Comparison of ENCODE assay signal across 1 cellular context in the genomic region with DNA sequence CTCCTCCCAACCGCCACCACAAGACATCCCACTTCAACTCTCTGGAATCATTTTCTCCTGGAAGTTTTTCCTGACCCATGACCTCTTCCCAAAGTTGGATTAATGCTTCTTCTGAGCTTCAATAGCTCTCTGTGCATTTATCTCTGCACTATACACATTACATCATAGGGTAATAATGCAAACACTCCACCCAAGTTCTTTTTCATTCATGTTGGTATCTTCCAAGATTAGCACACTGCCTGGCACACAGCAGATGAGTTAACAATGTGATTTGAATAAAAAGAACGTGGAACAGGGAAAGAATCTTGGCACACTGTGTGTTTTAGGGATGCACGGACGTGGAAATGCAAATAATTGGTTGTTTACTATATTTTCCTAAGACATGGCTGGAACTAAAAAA.
TF ChIP-seq lines count a peak whose summit lies in the region.

No MANE protein-coding gene starts in this region.

TF ChIP-seq in GM23338, 12 proteins besides CTCF, POLR2A, EP300 and RAD21 (continued from another document):
- TF ChIP-seq, protein P1, sequence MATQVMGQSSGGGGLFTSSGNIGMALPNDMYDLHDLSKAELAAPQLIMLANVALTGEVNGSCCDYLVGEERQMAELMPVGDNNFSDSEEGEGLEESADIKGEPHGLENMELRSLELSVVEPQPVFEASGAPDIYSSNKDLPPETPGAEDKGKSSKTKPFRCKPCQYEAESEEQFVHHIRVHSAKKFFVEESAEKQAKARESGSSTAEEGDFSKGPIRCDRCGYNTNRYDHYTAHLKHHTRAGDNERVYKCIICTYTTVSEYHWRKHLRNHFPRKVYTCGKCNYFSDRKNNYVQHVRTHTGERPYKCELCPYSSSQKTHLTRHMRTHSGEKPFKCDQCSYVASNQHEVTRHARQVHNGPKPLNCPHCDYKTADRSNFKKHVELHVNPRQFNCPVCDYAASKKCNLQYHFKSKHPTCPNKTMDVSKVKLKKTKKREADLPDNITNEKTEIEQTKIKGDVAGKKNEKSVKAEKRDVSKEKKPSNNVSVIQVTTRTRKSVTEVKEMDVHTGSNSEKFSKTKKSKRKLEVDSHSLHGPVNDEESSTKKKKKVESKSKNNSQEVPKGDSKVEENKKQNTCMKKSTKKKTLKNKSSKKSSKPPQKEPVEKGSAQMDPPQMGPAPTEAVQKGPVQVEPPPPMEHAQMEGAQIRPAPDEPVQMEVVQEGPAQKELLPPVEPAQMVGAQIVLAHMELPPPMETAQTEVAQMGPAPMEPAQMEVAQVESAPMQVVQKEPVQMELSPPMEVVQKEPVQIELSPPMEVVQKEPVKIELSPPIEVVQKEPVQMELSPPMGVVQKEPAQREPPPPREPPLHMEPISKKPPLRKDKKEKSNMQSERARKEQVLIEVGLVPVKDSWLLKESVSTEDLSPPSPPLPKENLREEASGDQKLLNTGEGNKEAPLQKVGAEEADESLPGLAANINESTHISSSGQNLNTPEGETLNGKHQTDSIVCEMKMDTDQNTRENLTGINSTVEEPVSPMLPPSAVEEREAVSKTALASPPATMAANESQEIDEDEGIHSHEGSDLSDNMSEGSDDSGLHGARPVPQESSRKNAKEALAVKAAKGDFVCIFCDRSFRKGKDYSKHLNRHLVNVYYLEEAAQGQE (IDR thresholded peaks at IDR 0.05; ENCODE audit: unreplicated experiment) = no peak
- TF ChIP-seq, protein P2, sequence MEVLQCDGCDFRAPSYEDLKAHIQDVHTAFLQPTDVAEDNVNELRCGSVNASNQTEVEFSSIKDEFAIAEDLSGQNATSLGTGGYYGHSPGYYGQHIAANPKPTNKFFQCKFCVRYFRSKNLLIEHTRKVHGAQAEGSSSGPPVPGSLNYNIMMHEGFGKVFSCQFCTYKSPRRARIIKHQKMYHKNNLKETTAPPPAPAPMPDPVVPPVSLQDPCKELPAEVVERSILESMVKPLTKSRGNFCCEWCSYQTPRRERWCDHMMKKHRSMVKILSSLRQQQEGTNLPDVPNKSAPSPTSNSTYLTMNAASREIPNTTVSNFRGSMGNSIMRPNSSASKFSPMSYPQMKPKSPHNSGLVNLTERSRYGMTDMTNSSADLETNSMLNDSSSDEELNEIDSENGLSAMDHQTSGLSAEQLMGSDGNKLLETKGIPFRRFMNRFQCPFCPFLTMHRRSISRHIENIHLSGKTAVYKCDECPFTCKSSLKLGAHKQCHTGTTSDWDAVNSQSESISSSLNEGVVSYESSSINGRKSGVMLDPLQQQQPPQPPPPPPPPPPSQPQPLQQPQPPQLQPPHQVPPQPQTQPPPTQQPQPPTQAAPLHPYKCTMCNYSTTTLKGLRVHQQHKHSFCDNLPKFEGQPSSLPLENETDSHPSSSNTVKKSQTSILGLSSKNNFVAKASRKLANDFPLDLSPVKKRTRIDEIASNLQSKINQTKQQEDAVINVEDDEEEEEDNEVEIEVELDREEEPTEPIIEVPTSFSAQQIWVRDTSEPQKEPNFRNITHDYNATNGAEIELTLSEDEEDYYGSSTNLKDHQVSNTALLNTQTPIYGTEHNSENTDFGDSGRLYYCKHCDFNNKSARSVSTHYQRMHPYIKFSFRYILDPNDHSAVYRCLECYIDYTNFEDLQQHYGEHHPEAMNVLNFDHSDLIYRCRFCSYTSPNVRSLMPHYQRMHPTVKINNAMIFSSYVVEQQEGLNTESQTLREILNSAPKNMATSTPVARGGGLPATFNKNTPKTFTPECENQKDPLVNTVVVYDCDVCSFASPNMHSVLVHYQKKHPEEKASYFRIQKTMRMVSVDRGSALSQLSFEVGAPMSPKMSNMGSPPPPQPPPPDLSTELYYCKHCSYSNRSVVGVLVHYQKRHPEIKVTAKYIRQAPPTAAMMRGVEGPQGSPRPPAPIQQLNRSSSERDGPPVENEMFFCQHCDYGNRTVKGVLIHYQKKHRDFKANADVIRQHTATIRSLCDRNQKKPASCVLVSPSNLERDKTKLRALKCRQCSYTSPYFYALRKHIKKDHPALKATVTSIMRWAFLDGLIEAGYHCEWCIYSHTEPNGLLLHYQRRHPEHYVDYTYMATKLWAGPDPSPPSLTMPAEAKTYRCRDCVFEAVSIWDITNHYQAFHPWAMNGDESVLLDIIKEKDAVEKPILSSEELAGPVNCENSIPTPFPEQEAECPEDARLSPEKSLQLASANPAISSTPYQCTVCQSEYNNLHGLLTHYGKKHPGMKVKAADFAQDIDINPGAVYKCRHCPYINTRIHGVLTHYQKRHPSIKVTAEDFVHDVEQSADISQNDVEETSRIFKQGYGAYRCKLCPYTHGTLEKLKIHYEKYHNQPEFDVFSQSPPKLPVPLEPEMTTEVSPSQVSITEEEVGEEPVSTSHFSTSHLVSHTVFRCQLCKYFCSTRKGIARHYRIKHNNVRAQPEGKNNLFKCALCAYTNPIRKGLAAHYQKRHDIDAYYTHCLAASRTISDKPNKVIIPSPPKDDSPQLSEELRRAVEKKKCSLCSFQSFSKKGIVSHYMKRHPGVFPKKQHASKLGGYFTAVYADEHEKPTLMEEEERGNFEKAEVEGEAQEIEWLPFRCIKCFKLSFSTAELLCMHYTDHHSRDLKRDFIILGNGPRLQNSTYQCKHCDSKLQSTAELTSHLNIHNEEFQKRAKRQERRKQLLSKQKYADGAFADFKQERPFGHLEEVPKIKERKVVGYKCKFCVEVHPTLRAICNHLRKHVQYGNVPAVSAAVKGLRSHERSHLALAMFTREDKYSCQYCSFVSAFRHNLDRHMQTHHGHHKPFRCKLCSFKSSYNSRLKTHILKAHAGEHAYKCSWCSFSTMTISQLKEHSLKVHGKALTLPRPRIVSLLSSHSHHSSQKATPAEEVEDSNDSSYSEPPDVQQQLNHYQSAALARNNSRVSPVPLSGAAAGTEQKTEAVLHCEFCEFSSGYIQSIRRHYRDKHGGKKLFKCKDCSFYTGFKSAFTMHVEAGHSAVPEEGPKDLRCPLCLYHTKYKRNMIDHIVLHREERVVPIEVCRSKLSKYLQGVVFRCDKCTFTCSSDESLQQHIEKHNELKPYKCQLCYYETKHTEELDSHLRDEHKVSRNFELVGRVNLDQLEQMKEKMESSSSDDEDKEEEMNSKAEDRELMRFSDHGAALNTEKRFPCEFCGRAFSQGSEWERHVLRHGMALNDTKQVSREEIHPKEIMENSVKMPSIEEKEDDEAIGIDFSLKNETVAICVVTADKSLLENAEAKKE (CRISPR knock-in tag; IDR thresholded peaks at IDR 0.05) = no peak
- TF ChIP-seq ETS1 (IDR thresholded peaks at IDR 0.05) = no peak
